ENCODE assay signal across 12 cellular contexts in genomic region chr2:68750592-68751396, GRCh38. TPM values are rescaled to one million over a fixed set of nuclear protein-coding genes. Genes with fewer than 3 reads are reported as not detected.
DNase-seq lines count a peak whose midpoint lies in the region; ATAC-seq, FAIRE-seq and TF ChIP-seq lines count a peak whose summit lies in the region.
"Had no signal": no experiment of that assay in that cellular context is flagged by ENCODE, and none has a peak within 500 bp of the region (broad histone marks: within the 10 kb centered on the region; RNA-seq: fewer than 3 reads in every experiment).

No MANE protein-coding gene starts in this region.

- TF ChIP-seq RAD21 in K562 (CRISPR knock-in tag; conservative IDR thresholded peaks at IDR 0.05 in 1 of 2, IDR thresholded peaks at IDR 0.05 in 1 of 2), result no peak

- H3K9ac ChIP-seq in K562 (ENCODE audit: insufficient read depth in 1 of 2, low read depth in 2 of 2, low read length in 2 of 2), result no peak overlapping the region

- no peaks in the 10 kb centered on the region for H3K79me2 ChIP-seq in K562 (ENCODE audit: control insufficient read depth, insufficient read depth, low read length)

- no peaks in the 10 kb centered on the region for H4K20me1 ChIP-seq in K562 (replicated peaks; ENCODE audit: control insufficient read depth, insufficient read depth, low read length)

- in situ Hi-C loops in K562 (cut with MboI), result no loop called here

- no peaks in the 10 kb centered on the region for H3K9me1 ChIP-seq in K562 (ENCODE audit: control insufficient read depth, insufficient read depth, low read length)

- ATAC-seq in K562 (no peak), GM21515 (IDR thresholded peaks at IDR 0.05; ENCODE audit: unreplicated experiment) (no peak)

- H2AFZ ChIP-seq in K562 (ENCODE audit: low read depth, low read length), result peak overlapping the region; percentile 75; the same call in 1 of the 2 replicates

- peak overlapping the region; percentile 56 for H3K27ac Mint-ChIP-seq in activated naive CD4-positive, alpha-beta T cell treated with anti-CD3 and anti-CD28 coated beads, Interleukin-2, amount 10 ng/mL, durations not matched to agents 7 days and 5 days
- no peak overlapping the region for H3K27ac Mint-ChIP-seq in osteocyte (ENCODE audit: unreplicated experiment)
- H3K27ac Mint-ChIP-seq: HFFc6 had no signal

- no peaks in the 10 kb centered on the region for H3K27me3 ChIP-seq in K562 (ENCODE audit: control insufficient read depth in 2 of 2, insufficient read depth in 2 of 2, low read length in 2 of 2)
- H3K27me3 ChIP-seq: breast epithelium, gastrocnemius medialis, tibial nerve had no signal

- no peak overlapping the region for H3K4me3 Mint-ChIP-seq in activated naive CD4-positive, alpha-beta T cell treated with anti-CD3 and anti-CD28 coated beads, Interleukin-2, amount 10 ng/mL, durations not matched to agents 7 days and 5 days
- no peak overlapping the region for H3K4me3 Mint-ChIP-seq in osteocyte (ENCODE audit: unreplicated experiment)
- H3K4me3 Mint-ChIP-seq: HFFc6 had no signal

- no peaks in the 10 kb centered on the region for H3K27me3 Mint-ChIP-seq in activated naive CD4-positive, alpha-beta T cell treated with anti-CD3 and anti-CD28 coated beads, Interleukin-2, amount 10 ng/mL, durations not matched to agents 7 days and 5 days
- H3K27me3 Mint-ChIP-seq in osteocyte (ENCODE audit: unreplicated experiment), result peaks cover 7% of the 10 kb centered on the region

- no peak for FAIRE-seq in K562 (lab: Jason Lieb, UNC)

- no peak overlapping the region for H3K27ac ChIP-seq in K562 (ENCODE audit: extremely low read depth, low read depth, low read length)
- H3K27ac ChIP-seq: breast epithelium, gastrocnemius medialis had no signal

- H3K4me1 Mint-ChIP-seq in activated naive CD4-positive, alpha-beta T cell treated with anti-CD3 and anti-CD28 coated beads, Interleukin-2, amount 10 ng/mL, durations not matched to agents 7 days and 5 days, result peaks cover 90% of the 10 kb centered on the region
- peaks cover 10% of the 10 kb centered on the region for H3K4me1 Mint-ChIP-seq in osteocyte (ENCODE audit: unreplicated experiment)

- TF ChIP-seq POLR2A in K562 (conservative IDR thresholded peaks at IDR 0.05), result no peak

- H3K4me2 ChIP-seq in K562 (ENCODE audit: insufficient read depth, low read length), result no peak overlapping the region

- WGBS in K562 (ENCODE audit: insufficient coverage, low coverage, missing lambda C conversion rate), result 61% methylated on average over 10 of the region's 12 CpGs

- H3K36me3 ChIP-seq in K562 (ENCODE audit: control insufficient read depth, insufficient read depth, low read length), result no peaks in the 10 kb centered on the region
- H3K36me3 ChIP-seq: breast epithelium, gastrocnemius medialis, tibial nerve had no signal

- intact Hi-C loops in K562 (cut with micrococcal nuclease), result loop anchor here (1.0 to 2.0 kb wide), 4 partner anchors 26 to 175 kb away; no protein-coding TSS in a partner anchor

- BruUV-seq in K562 (replicated peaks; lab: Mats Ljungman, UMichigan), result no TSS peak

- POLR2A ChIA-PET in K562 (lab: Yijun Ruan, JAX), result interaction anchor here (1.0 kb wide), 1 partner anchor 14 kb away, joined by 3 read pairs; no protein-coding TSS in a partner anchor

- H3K36me3 Mint-ChIP-seq in activated naive CD4-positive, alpha-beta T cell treated with anti-CD3 and anti-CD28 coated beads, Interleukin-2, amount 10 ng/mL, durations not matched to agents 7 days and 5 days, result peaks cover 65% of the 10 kb centered on the region
- no peaks in the 10 kb centered on the region for H3K36me3 Mint-ChIP-seq in osteocyte (ENCODE audit: unreplicated experiment)

- TF ChIP-seq CTCF in K562 (IDR thresholded peaks at IDR 0.05 in 2 of 3, conservative IDR thresholded peaks at IDR 0.05 in 1 of 3; ENCODE audit: insufficient read depth in 2 of 3, low read depth in 1 of 3, low read length in 3 of 3) (no peak), osteocyte (IDR thresholded peaks at IDR 0.05) (no peak)

- peaks cover 0 to 12% of the 10 kb centered on the region in 2 experiments; a peak in 2 of 5 replicates for H3K4me1 ChIP-seq in K562 (replicated peaks in 1 of 2; ENCODE audit: control insufficient read depth in 2 of 2, insufficient read depth in 2 of 2, low read length in 2 of 2)
- H3K4me1 ChIP-seq: breast epithelium had no signal

- peaks cover 1% of the 10 kb centered on the region for H3K9me3 Mint-ChIP-seq in activated naive CD4-positive, alpha-beta T cell treated with anti-CD3 and anti-CD28 coated beads, Interleukin-2, amount 10 ng/mL, durations not matched to agents 7 days and 5 days
- no peaks in the 10 kb centered on the region for H3K9me3 Mint-ChIP-seq in osteocyte (ENCODE audit: unreplicated experiment)
- H3K9me3 Mint-ChIP-seq: HFFc6 had no signal

- no peak overlapping the region for H3K4me3 ChIP-seq in K562
- H3K4me3 ChIP-seq: gastrocnemius medialis, tibial nerve had no signal

- TF ChIP-seq EP300 in K562 (IDR thresholded peaks at IDR 0.05; ENCODE audit: low read length), result no peak

- no peaks in the 10 kb centered on the region for H3K9me3 ChIP-seq in K562 (replicated peaks; ENCODE audit: control insufficient read depth, insufficient read depth, low read depth, low read length)
- H3K9me3 ChIP-seq: breast epithelium, gastrocnemius medialis, tibial nerve had no signal

- DNase-seq in activated naive CD4-positive, alpha-beta T cell treated with anti-CD3 and anti-CD28 coated beads, Interleukin-2, amount 10 ng/mL, durations not matched to agents 7 days and 5 days, result no peak
- no peak for DNase-seq in activated naive CD4-positive, alpha-beta T cell treated with Interleukin-2 at 50 U/mL for 16 hours
- DNase-seq in NCI-H2227 treated with DMSO at 0.1 percent for 48 hours (lab: John Stamatoyannopoulos, UW) (peak; percentile 77), K562 (ENCODE audit: extremely low read depth in 1 of 4, low spot score in 3 of 4) (no peak), osteocyte (ENCODE audit: extremely low spot score, unreplicated experiment) (peak; percentile 65), C1 segment of cervical spinal cord (lab: John Stamatoyannopoulos, UW) (no peak), NCI-H345 (lab: John Stamatoyannopoulos, UW) (no peak)

- CTCF ChIA-PET in activated naive CD4-positive, alpha-beta T cell treated with anti-CD3 and anti-CD28 coated beads, Interleukin-2, amount 10 ng/mL, durations not matched to agents 7 days and 5 days (lab: Charles Lee), result interaction anchor here (0.8 to 7.6 kb wide), 24 partner anchors 11 to 176 kb away, joined by 3 to 82 read pairs (median 12); partner anchors contain the start of gene ARHGAP25
- CTCF ChIA-PET in K562 (lab: Yijun Ruan, JAX; ENCODE audit: low intra/inter-chr PET ratio), result interaction anchor here (0.5 to 2.8 kb wide), 3 partner anchors 86 to 203 kb away, joined by 4 to 24 read pairs (median 10); no protein-coding TSS in a partner anchor

TF ChIP-seq in K562, 482 proteins besides CTCF, POLR2A, EP300 and RAD21 (continues in another document):
- no peak for TF ChIP-seq MED1 (CRISPR knock-in tag; IDR thresholded peaks at IDR 0.05; ENCODE audit: borderline replicate concordance)
- no peak for TF ChIP-seq HNRNPL (IDR thresholded peaks at IDR 0.05; ENCODE audit: low read depth, low read length)
- TF ChIP-seq ZNF449 (CRISPR knock-in tag; IDR thresholded peaks at IDR 0.05), result no peak
- TF ChIP-seq SNRNP70 (optimal IDR thresholded peaks at IDR 0.05; ENCODE audit: low read depth, low read length), result no peak
- no peak for TF ChIP-seq ZNF766 (CRISPR knock-in tag; conservative IDR thresholded peaks at IDR 0.05)
- TF ChIP-seq HMGXB4 (CRISPR knock-in tag; IDR thresholded peaks at IDR 0.05), result no peak

RNA-seq across cellular contexts. Expression of gene ARHGAP25, which starts 16.2 kb away (rescaled TPM):
- 12.4 and 14.6 TPM in 2 replicates for total RNA-seq in K562 (2011; cell fraction: chromatin; rRNA removed; ENCODE audit: low replicate concordance)
- 7.8 and 9.2 TPM in 2 replicates for total RNA-seq in K562 (2011; cell fraction: nucleolus; rRNA removed)
- total RNA-seq in K562 (2011; cell fraction: nucleoplasm; rRNA removed), result 8.2 and 9.0 TPM in 2 replicates
- total RNA-seq in K562 (2014; rRNA removed), result 10.0 and 12.8 TPM in 2 replicates
- total RNA-seq in K562 (2014; rRNA removed; fragmentation: Illumina TruSeq; extraction: Trizol), result 9.7 and 13.1 TPM in 2 replicates
- total RNA-seq in K562 (2015; rRNA removed; fragmentation: Illumina TruSeq; extraction: Trizol), result 9.7 and 10.7 TPM in 2 replicates
- 9.8 and 13.2 TPM in 2 replicates for total RNA-seq in K562 (2021)
- polyA plus RNA-seq in K562 (2011; rRNA removed), result 3.7 and 12.5 TPM in 2 replicates
- 3.7 and 10.4 TPM in 2 replicates for polyA plus RNA-seq in K562 (2011; cell fraction: cytosol; rRNA removed)
- 4.7 and 19.4 TPM in 2 replicates for polyA plus RNA-seq in K562 (2011; cell fraction: nucleus; rRNA removed)
- 16.8 and 21.5 TPM in 2 replicates for polyA plus RNA-seq in K562 (2012)
- 14.8 and 16.0 TPM in 2 replicates for polyA plus RNA-seq in K562 (2014; fragmentation: Illumina TruSeq; extraction: Trizol)
- 1 to 10 TPM; 4.9 to 6.8 TPM for polyA plus RNA-seq in K562 (2014; fragmentation: Nextera tagmentation; extraction: Ambion mirVana)
- 7.7 and 11.6 TPM in 2 replicates for polyA plus RNA-seq in K562 (2014; rRNA removed)
- 3.0 and 9.5 TPM in 2 replicates for polyA minus RNA-seq in K562 (2011; rRNA and poly(A)+ RNA removed)
- 0.73 and 5.9 TPM in 2 replicates for polyA minus RNA-seq in K562 (2011; cell fraction: cytosol; rRNA and poly(A)+ RNA removed)
- polyA minus RNA-seq in K562 (2011; cell fraction: nucleus; rRNA and poly(A)+ RNA removed), result 3.0 and 7.9 TPM in 2 replicates
- 0.42 and 0.43 TPM in 2 replicates for total RNA-seq in osteocyte
- total RNA-seq: HFFc6 had no signal

Comparison
In these comparisons a context has a peak if more than half of its experiments do, and no peak if none do; other contexts are left out.
1. DNase-seq: peak in NCI-H2227 treated with DMSO at 0.1 percent for 48 hours (single experiment) and osteocyte (single experiment); none in activated naive CD4-positive, alpha-beta T cell treated with anti-CD3 and anti-CD28 coated beads, Interleukin-2, amount 10 ng/mL, durations not matched to agents 7 days and 5 days (single experiment), activated naive CD4-positive, alpha-beta T cell treated with Interleukin-2 at 50 U/mL for 16 hours (single experiment), K562 (0 of 4), C1 segment of cervical spinal cord (0 of 14) and NCI-H345 (single experiment).